ENCODE assay signal across 21 cellular contexts in the genomic region with DNA sequence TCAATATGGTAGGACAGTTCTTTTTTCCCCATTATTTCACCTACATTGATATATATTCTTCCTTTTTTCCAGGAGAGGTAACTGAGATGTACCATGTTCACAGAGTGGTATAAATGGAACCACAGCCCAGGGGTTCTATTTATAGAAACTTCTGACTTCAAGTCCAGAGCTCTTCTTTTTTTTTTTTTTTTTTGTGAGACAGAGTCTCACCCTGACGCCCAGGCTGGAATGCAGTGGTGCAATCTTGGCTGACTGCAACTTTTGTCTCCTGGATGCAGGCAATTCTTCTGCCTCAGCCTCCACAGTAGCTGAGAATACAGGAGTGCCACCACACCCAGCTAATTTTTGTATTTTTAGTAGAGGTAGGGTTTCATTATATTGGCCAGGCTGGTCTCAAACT.
DNase-seq lines count a peak whose midpoint lies in the region; ATAC-seq and TF ChIP-seq lines count a peak whose summit lies in the region.
"Had no signal": no experiment of that assay in that cellular context is flagged by ENCODE, and none has a peak within 500 bp of the region (broad histone marks: within the 10 kb centered on the region; RNA-seq: fewer than 3 reads in every experiment).

No MANE protein-coding gene starts in this region.

- intact Hi-C loops in uterus (cut with DNase I; ENCODE audit: low total_unique reads) = no loop called here

- peak; percentile 18 for ATAC-seq in gastroesophageal sphincter
- ATAC-seq: CD8-positive, alpha-beta T cell; left colon had no signal

- H3K4me1 ChIP-seq in gastroesophageal sphincter = peaks cover 9 to 28% (median 10%) of the 10 kb centered on the region in 3 donors
- H3K4me1 ChIP-seq in uterus = no peaks in the 10 kb centered on the region

- in situ Hi-C loops in astrocyte of the spinal cord (cut with HindIII; ENCODE audit: low sequenced_read_pairs) = no loop called here

- H3K27ac ChIP-seq in gastroesophageal sphincter (peak overlapping the region in 1 of 4 donors; percentile 11), uterus (no peak overlapping the region)
- H3K27ac ChIP-seq: coronary artery, HL-60, VCaP had no signal

- H3K4me3 ChIP-seq in AG09309 (ENCODE audit: control insufficient read depth, low read depth, low read length) (no peak overlapping the region), astrocyte of the spinal cord (ENCODE audit: low read depth, low read length) (no peak overlapping the region), gastroesophageal sphincter (no peak overlapping the region), uterus (no peak overlapping the region)
- H3K4me3 ChIP-seq: coronary artery had no signal

- H3K36me3 ChIP-seq in gastroesophageal sphincter (no peaks in the 10 kb centered on the region), uterus (no peaks in the 10 kb centered on the region)

- H3K27me3 ChIP-seq in gastroesophageal sphincter (no peaks in the 10 kb centered on the region), uterus (no peaks in the 10 kb centered on the region)

- H3K9me3 ChIP-seq in gastroesophageal sphincter (no peaks in the 10 kb centered on the region), uterus (no peaks in the 10 kb centered on the region)

- DNase-seq in AG09309 (ENCODE audit: low read depth) (peak; percentile 29), HT1080 (ENCODE audit: low read depth) (peak; percentile 62), astrocyte of the spinal cord (ENCODE audit: low read depth, low spot score) (peak; percentile 64), uterus (no peak), T-helper 9 cell (no peak), NCI-H748 (lab: John Stamatoyannopoulos, UW; ENCODE audit: unreplicated experiment) (no peak), NCI-H446 (lab: John Stamatoyannopoulos, UW) (no peak)
- DNase-seq: ACHN; activated CD4-positive, alpha-beta T cell treated with anti-CD3 and anti-CD28 coated beads, Interleukin-2, amount 50 U/mL, for 4 hours; activated T-cell treated with anti-CD3 and anti-CD28 coated beads for 4 hours; anterior cingulate cortex; CD8-positive, alpha-beta T cell; left colon; NCI-H1092 treated with DMSO at 0.1 percent for 48 hours; NCI-H2081; NCI-H524 treated with DMSO at 0.1 percent for 48 hours; Right ventricle myocardium superior had no signal

- TF ChIP-seq CTCF in AG09309 (IDR thresholded peaks at IDR 0.05; ENCODE audit: control insufficient read depth, insufficient read depth, low read depth, low read length, missing control alignments) (no peak), astrocyte of the spinal cord (IDR thresholded peaks at IDR 0.05; ENCODE audit: low read depth, low read length) (no peak), gastroesophageal sphincter (IDR thresholded peaks at IDR 0.05) (no peak), uterus (IDR thresholded peaks at IDR 0.05) (no peak)

- TF ChIP-seq EP300 in gastroesophageal sphincter (IDR thresholded peaks at IDR 0.05) = no peak

- TF ChIP-seq POLR2A in gastroesophageal sphincter (IDR thresholded peaks at IDR 0.05) = no peak
- TF ChIP-seq POLR2A in uterus (IDR thresholded peaks at IDR 0.05) = no peak

- 20% methylated on average over 1 of the region's 1 CpG; no CpG with 5 or more reads in 1 of the 2 donors for WGBS in gastroesophageal sphincter (ENCODE audit: low coverage in 1 of 2), 2 donors

Comparison
In these comparisons a context has a peak if more than half of its experiments do, and no peak if none do; other contexts are left out.
1. DNase-seq: peak in AG09309 (single experiment), HT1080 (single experiment) and astrocyte of the spinal cord (single experiment); none in uterus (0 of 2), T-helper 9 cell (single experiment), NCI-H748 (single experiment) and NCI-H446 (0 of 2).